ENCODE assay signal across 8 cellular contexts in the genomic region with DNA sequence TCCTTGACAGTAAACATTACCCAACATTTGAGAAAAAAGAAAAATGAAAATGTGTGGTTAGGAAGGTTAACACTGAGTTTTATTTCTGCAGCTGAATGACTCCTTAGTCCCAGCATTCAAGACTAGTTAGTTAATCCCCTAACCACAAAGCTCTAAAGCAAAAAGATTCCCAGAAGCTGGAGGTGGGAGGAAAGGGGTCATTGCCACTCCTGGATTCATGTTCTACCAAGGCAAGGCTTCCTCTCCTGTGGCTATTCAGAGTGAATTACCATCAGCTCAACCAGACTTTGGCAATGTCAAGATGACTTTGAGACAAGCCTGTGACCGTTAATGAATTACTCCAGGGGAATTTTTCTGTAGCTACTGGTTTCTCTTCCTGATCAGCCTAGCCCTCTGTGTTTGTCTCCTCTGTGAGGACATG.
DNase-seq lines count a peak whose midpoint lies in the region; ATAC-seq lines count a peak whose summit lies in the region.
"Had no signal": no experiment of that assay in that cellular context is flagged by ENCODE, and none has a peak within 500 bp of the region (broad histone marks: within the 10 kb centered on the region; RNA-seq: fewer than 3 reads in every experiment).

No MANE protein-coding gene starts in this region.

- 74% methylated on average over 1 of the region's 1 CpG for WGBS in right cardiac atrium

- DNase-seq in renal cortical epithelial cell (ENCODE audit: low read depth) (peak; percentile 97), DMS114 treated with DMSO at 0.1 percent for 48 hours (lab: John Stamatoyannopoulos, UW; ENCODE audit: unreplicated experiment) (no peak), SK-N-DZ (ENCODE audit: low spot score) (no peak), right cardiac atrium (no peak)
- DNase-seq: NCI-H1105 had no signal

- ATAC-seq in GM19025 (IDR thresholded peaks at IDR 0.05; ENCODE audit: low read depth, unreplicated experiment) (peak; percentile 94), GM21825 (IDR thresholded peaks at IDR 0.05; ENCODE audit: unreplicated experiment) (peak; percentile 93), HG03521 (IDR thresholded peaks at IDR 0.05; ENCODE audit: unreplicated experiment) (peak; percentile 79), right cardiac atrium (no peak)

- intact Hi-C loops in right cardiac atrium (cut with DNase I): loop anchor here in 1 of 4 donors (10.0 kb wide), 1 partner anchor 522 kb away; no protein-coding TSS in a partner anchor

- H3K4me1 ChIP-seq in right cardiac atrium (ENCODE audit: control insufficient read depth, insufficient read depth, low read length): no peaks in the 10 kb centered on the region

- no peak overlapping the region for H3K27ac ChIP-seq in right cardiac atrium (ENCODE audit: low read length)

- no peaks in the 10 kb centered on the region for H3K9me3 ChIP-seq in right cardiac atrium (ENCODE audit: control insufficient read depth, low read length)

- no peak overlapping the region for H3K4me3 ChIP-seq in right cardiac atrium (ENCODE audit: low read length)

- H3K27me3 ChIP-seq in right cardiac atrium (ENCODE audit: control insufficient read depth, insufficient read depth): no peaks in the 10 kb centered on the region

Comparison
In these comparisons a context has a peak if more than half of its experiments do, and no peak if none do; other contexts are left out.
1. ATAC-seq: peak in GM19025 (single experiment), GM21825 (single experiment) and HG03521 (single experiment); none in right cardiac atrium (0 of 2).